Comparison of ENCODE assay signal across 17 cellular contexts in genomic region chr17:5793157-5793556, GRCh38.
A peak's percentile ranks its signal among the peaks of the same experiment; 100 is the strongest.
DNase-seq lines count a peak whose midpoint lies in the region; ATAC-seq and TF ChIP-seq lines count a peak whose summit lies in the region.
"Had no signal": no experiment of that assay in that cellular context is flagged by ENCODE, and none has a peak within 500 bp of the region (broad histone marks: within the 10 kb centered on the region; RNA-seq: fewer than 3 reads in every experiment).

No MANE protein-coding gene starts in this region.

- H3K9me3 ChIP-seq in HUES48 (ENCODE audit: control insufficient read depth, insufficient read depth, low read length) (peaks cover 13% of the 10 kb centered on the region), mammary epithelial cell (replicated peaks; ENCODE audit: insufficient read depth, low read length) (peaks cover 4% of the 10 kb centered on the region)
- H3K9me3 ChIP-seq: Caco-2, SJSA1 had no signal

- peaks cover 15% of the 10 kb centered on the region for H3K4me1 ChIP-seq in HUES48 (ENCODE audit: control insufficient read depth, insufficient read depth, low read length)
- H3K4me1 ChIP-seq in mammary epithelial cell (ENCODE audit: insufficient read depth, low read length) = peaks cover 5% of the 10 kb centered on the region
- H3K4me1 ChIP-seq: Caco-2 had no signal

- no peaks in the 10 kb centered on the region for H3K4me1 Mint-ChIP-seq in mesothelial cell of epicardium
- H3K4me1 Mint-ChIP-seq: central memory CD8-positive, alpha-beta T cell; stimulated activated memory B cell treated with anti-CD40 and anti-IgM and Interleukin-4, amounts not matched to agents 10 μg/mL and 1 μg/mL and 100 μg/mL, for 72 hours had no signal

- no peak for DNase-seq in BJ (ENCODE audit: low read depth)
- no peak for DNase-seq in mammary epithelial cell
- no peak for DNase-seq in mesothelial cell of epicardium (ENCODE audit: low spot score in 2 of 2, unreplicated experiment in 2 of 2)
- no peak for DNase-seq in middle frontal gyrus (ENCODE audit: extremely low spot score, low spot score)
- DNase-seq: activated CD4-positive, alpha-beta T cell treated with anti-CD3 and anti-CD28 coated beads, Interleukin-2, amount 50 U/mL, for 4 hours; activated T-cell treated with anti-CD3 and anti-CD28 coated beads, Interleukin-2, amount 50 U/mL, for 48 hours; Caco-2; GDM1; NCI-H446 treated with DMSO at 0.1 percent for 48 hours had no signal

- ATAC-seq in GM21737 (IDR thresholded peaks at IDR 0.05; ENCODE audit: unreplicated experiment) = no peak
- ATAC-seq in GM21717 (IDR thresholded peaks at IDR 0.05; ENCODE audit: unreplicated experiment) = no peak
- no peak for ATAC-seq in HG03439 (IDR thresholded peaks at IDR 0.05; ENCODE audit: unreplicated experiment)
- ATAC-seq: stimulated activated memory B cell treated with anti-CD40 and anti-IgM and Interleukin-4, amounts not matched to agents 10 μg/mL and 1 μg/mL and 100 μg/mL, for 72 hours had no signal

- H3K9me3 Mint-ChIP-seq in mesothelial cell of epicardium = peaks cover 11% of the 10 kb centered on the region

- no peak overlapping the region for H2AFZ ChIP-seq in mammary epithelial cell (ENCODE audit: low read depth, low read length)

- no peaks in the 10 kb centered on the region for H3K27me3 ChIP-seq in BJ (ENCODE audit: control insufficient read depth, insufficient read depth, low read length)
- no peaks in the 10 kb centered on the region for H3K27me3 ChIP-seq in HUES48 (ENCODE audit: control insufficient read depth, insufficient read depth, low read length)
- H3K27me3 ChIP-seq in mammary epithelial cell (ENCODE audit: insufficient read depth, low read length) = peaks cover 7% of the 10 kb centered on the region
- H3K27me3 ChIP-seq: SJSA1 had no signal

- H3K36me3 Mint-ChIP-seq in mesothelial cell of epicardium = no peaks in the 10 kb centered on the region
- H3K36me3 Mint-ChIP-seq: stimulated activated memory B cell treated with anti-CD40 and anti-IgM and Interleukin-4, amounts not matched to agents 10 μg/mL and 1 μg/mL and 100 μg/mL, for 72 hours had no signal

- POLR2A ChIA-PET in BJ (lab: Charles Lee) = no interaction called here

- WGBS in mammary epithelial cell (ENCODE audit: low coverage, missing lambda C conversion rate) = 85% methylated on average over 4 of the region's 4 CpGs

- no TSS peak for BruUV-seq in mammary epithelial cell (replicated peaks; lab: Mats Ljungman, UMichigan)

- no peak overlapping the region for H3K9ac ChIP-seq in HUES48 (ENCODE audit: low read depth, low read length)
- no peak overlapping the region for H3K9ac ChIP-seq in mammary epithelial cell (ENCODE audit: insufficient read depth, low read length)

- CTCF ChIA-PET in BJ (lab: Yijun Ruan, JAX) (interaction anchor here (1.2 kb wide), 2 partner anchors 14 to 18 kb away, joined by 3 to 4 read pairs; no protein-coding TSS in a partner anchor), mammary epithelial cell (lab: Charles Lee; ENCODE audit: low non-redundant PET) (no interaction called here)

- no peak overlapping the region for H3K4me2 ChIP-seq in mammary epithelial cell (ENCODE audit: insufficient read depth, low read depth, low read length)

- H3K27ac Mint-ChIP-seq in mesothelial cell of epicardium = no peak overlapping the region
- H3K27ac Mint-ChIP-seq: activated naive CD8-positive, alpha-beta T cell; stimulated activated memory B cell treated with anti-CD40 and anti-IgM and Interleukin-4, amounts not matched to agents 10 μg/mL and 1 μg/mL and 100 μg/mL, for 72 hours had no signal

- dilution Hi-C loops in mammary epithelial cell (cut with HindIII; ENCODE audit: low sequenced_read_pairs) = loop anchor here (5.0 kb wide), 2 partner anchors 34 to 61 kb away; no protein-coding TSS in a partner anchor

- H4K20me1 ChIP-seq in mammary epithelial cell (ENCODE audit: insufficient read depth, low read length) = no peaks in the 10 kb centered on the region

- H3K27ac ChIP-seq in HUES48 (ENCODE audit: low read depth, low read length) (no peak overlapping the region), mammary epithelial cell (ENCODE audit: insufficient read depth, low read depth, low read length) (no peak overlapping the region)
- H3K27ac ChIP-seq: SJSA1 had no signal

- H3K36me3 ChIP-seq in BJ (ENCODE audit: control insufficient read depth, insufficient read depth, low read length) = no peaks in the 10 kb centered on the region
- H3K36me3 ChIP-seq in HUES48 (ENCODE audit: control insufficient read depth, insufficient read depth, low read length) = no peaks in the 10 kb centered on the region
- H3K36me3 ChIP-seq in mammary epithelial cell (ENCODE audit: insufficient read depth, low read length) = no peaks in the 10 kb centered on the region

- peak; percentile 31; the same call in 1 of the 2 replicates for TF ChIP-seq CTCF in BJ (IDR thresholded peaks at IDR 0.05; ENCODE audit: insufficient read depth, low read depth, low read length)
- TF ChIP-seq CTCF in mammary epithelial cell (conservative IDR thresholded peaks at IDR 0.05 in 1 of 2, IDR thresholded peaks at IDR 0.05 in 1 of 2; ENCODE audit: extremely low read depth in 1 of 2, insufficient read depth in 1 of 2, low read depth in 1 of 2, low read length in 2 of 2) = peak; percentile 35 to 39
- TF ChIP-seq CTCF in mesothelial cell of epicardium (IDR thresholded peaks at IDR 0.05; ENCODE audit: unreplicated experiment) = peak; percentile 68

- intact Hi-C loops in mammary epithelial cell (cut with micrococcal nuclease) = loop anchor here (10.0 kb wide), 3 partner anchors 92 to 272 kb away; no protein-coding TSS in a partner anchor

- no peak overlapping the region for H3K4me3 Mint-ChIP-seq in mesothelial cell of epicardium
- H3K4me3 Mint-ChIP-seq: activated naive CD8-positive, alpha-beta T cell; central memory CD8-positive, alpha-beta T cell; stimulated activated memory B cell treated with anti-CD40 and anti-IgM and Interleukin-4, amounts not matched to agents 10 μg/mL and 1 μg/mL and 100 μg/mL, for 72 hours had no signal

- H3K79me2 ChIP-seq in mammary epithelial cell (ENCODE audit: insufficient read depth, low read length) = no peaks in the 10 kb centered on the region

- in situ Hi-C loops in mammary epithelial cell (cut with MboI; ENCODE audit: low sequenced_read_pairs in 2 of 2) = no loop called here

- peaks cover 50% of the 10 kb centered on the region for H3K27me3 Mint-ChIP-seq in mesothelial cell of epicardium (ENCODE audit: low read depth)

- H3K4me3 ChIP-seq in BJ (ENCODE audit: low read depth, low read length) (no peak overlapping the region), HUES48 (ENCODE audit: low read depth, low read length) (peak overlapping the region; percentile 6; the same call in 1 of the 2 replicates), mammary epithelial cell (replicated peaks in 1 of 3; ENCODE audit: insufficient read depth in 1 of 3, low read depth in 2 of 3, low read length in 3 of 3) (no peak overlapping the region)
- H3K4me3 ChIP-seq: SJSA1 had no signal
